24 cellular contexts compared by ENCODE assay signal in genomic region chr13:103358245-103358932, GRCh38.
"Had no signal": no experiment of that assay in that cellular context is flagged by ENCODE, and none has a peak within 500 bp of the region (broad histone marks: within the 10 kb centered on the region; RNA-seq: fewer than 3 reads in every experiment).

No MANE protein-coding gene starts in this region.

- H3K9me3 ChIP-seq: SJCRH30 had no signal

- H3K4me3 ChIP-seq: SJCRH30 had no signal

- H3K36me3 ChIP-seq: SJCRH30 had no signal

- H3K4me1 ChIP-seq: SJCRH30 had no signal

- H3K27me3 ChIP-seq: SJCRH30 had no signal

- H3K27ac ChIP-seq: HL-60, RWPE1, SJCRH30 had no signal

- DNase-seq: KBM-7; MV-4-11; NCI-H1048; NCI-H1105; NCI-H1417; NCI-H1436 treated with DMSO at 0.1 percent for 48 hours; NCI-H187; NCI-H2029; NCI-H2081 treated with DMSO at 0.1 percent for 48 hours; NCI-H2171; NCI-H226; NCI-H446; NCI-H510A; NCI-H524 treated with DMSO at 0.1 percent for 48 hours; NCI-H69; NCI-H774; NK-92 treated with Interleukin-12 subunit alpha and Interleukin-12 subunit beta, amount 100 ng/mL, for 24 hours; PC-3; SHP77; SJCRH30 had no signal

- ATAC-seq: Panc1, PC-3, SK-N-SH treated with all-trans-retinoic acid at 6 μM for 48 hours had no signal
